In the genomic region with DNA sequence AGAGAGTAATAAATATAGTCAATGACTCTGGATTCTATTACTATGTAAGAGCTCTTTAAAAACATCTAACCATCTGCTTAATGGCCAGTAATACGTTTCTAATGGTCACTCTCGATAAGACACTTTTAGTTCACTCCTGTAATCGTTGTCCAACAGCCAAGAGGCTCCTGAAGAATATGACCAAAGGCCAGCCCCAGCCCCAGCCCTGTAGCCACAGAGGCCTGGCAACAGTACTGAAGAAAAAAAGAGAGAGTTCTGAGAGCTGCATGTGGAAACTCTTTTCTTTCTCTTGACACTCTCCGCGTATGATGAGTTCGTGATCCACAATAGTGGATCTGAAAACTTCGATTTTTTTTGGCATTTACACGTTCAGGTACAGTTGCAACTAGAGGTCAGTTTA, we compare ENCODE assay signal across 17 cellular contexts.
"Had no signal": no experiment of that assay in that cellular context is flagged by ENCODE, and none has a peak within 500 bp of the region (broad histone marks: within the 10 kb centered on the region; RNA-seq: fewer than 3 reads in every experiment).

No MANE protein-coding gene starts in this region.

- DNase-seq: activated CD4-positive, alpha-beta T cell treated with anti-CD3 and anti-CD28 coated beads for 4 hours; activated CD8-positive, alpha-beta memory T cell treated with anti-CD3 and anti-CD28 coated beads, Interleukin-2, amount 50 U/mL, for 4 hours; activated CD8-positive, alpha-beta T cell treated with anti-CD3 and anti-CD28 coated beads for 36 hours; activated gamma-delta T cell treated with Interleukin-2 at 50 U/mL for 16 hours; activated naive CD4-positive, alpha-beta T cell treated with anti-CD3 and anti-CD28 coated beads, Interleukin-2, amount 50 U/mL, for 16 hours; activated naive CD8-positive, alpha-beta T cell treated with anti-CD3 and anti-CD28 coated beads, Interleukin-2, amount 10 ng/mL, durations not matched to agents 7 days and 5 days; activated T-cell treated with anti-CD3 and anti-CD28 coated beads, Interleukin-2, amount 50 U/mL, for 72 hours; adrenal gland; body of pancreas; MG63; MV-4-11; NCI-H2029 treated with DMSO at 0.1 percent for 48 hours; NCI-H226; NK-92 treated with Interleukin-12 subunit alpha and Interleukin-12 subunit beta, amount 100 ng/mL, for 24 hours; OCI-M1; RPMI8226; SW 1271 had no signal
